In genomic region chr15:60916674-60917468, GRCh38 we compare ENCODE assay signal across 8 cellular contexts.
DNase-seq lines count a peak whose midpoint lies in the region; ATAC-seq and TF ChIP-seq lines count a peak whose summit lies in the region.

No MANE protein-coding gene starts in this region.

- H3K4me3 ChIP-seq in KMS-11 (IDR thresholded peaks at IDR 0.05; ENCODE audit: insufficient read depth, low read depth, low read length) (no peak overlapping the region), foreskin fibroblast (ENCODE audit: low read depth in 1 of 2, low read length in 2 of 2) (no peak overlapping the region)

- H3K27me3 ChIP-seq in KMS-11 (ENCODE audit: insufficient read depth, low read depth), result no peaks in the 10 kb centered on the region

- no peak overlapping the region for H3K27ac ChIP-seq in KMS-11
- no peak overlapping the region for H3K27ac ChIP-seq in RWPE1

- H3K9ac ChIP-seq in KMS-11, result no peak overlapping the region

- peak overlapping the region; percentile 23; the same call in 1 of the 2 replicates for H3K4me2 ChIP-seq in KMS-11

- CTCF ChIA-PET in RWPE1 (lab: Yijun Ruan, JAX), result interaction anchor here (0.5 to 2.5 kb wide), 22 partner anchors 10 to 412 kb away, joined by 3 to 24 read pairs (median 4); no protein-coding TSS in a partner anchor

- peak; percentile 78 for ATAC-seq in GM21529 (IDR thresholded peaks at IDR 0.05; ENCODE audit: unreplicated experiment)

- no peaks in the 10 kb centered on the region for H3K36me3 ChIP-seq in KMS-11 (ENCODE audit: insufficient read depth)

- no peaks in the 10 kb centered on the region for H3K79me2 ChIP-seq in KMS-11 (ENCODE audit: insufficient read depth, low read depth)

- TF ChIP-seq CTCF in KMS-11 (conservative IDR thresholded peaks at IDR 0.05; ENCODE audit: low read depth, low read length) (peak; percentile 92), RWPE1 (conservative IDR thresholded peaks at IDR 0.05; ENCODE audit: low read depth) (peak; percentile 87), foreskin fibroblast (IDR thresholded peaks at IDR 0.05; ENCODE audit: low read depth, low read length) (peak; percentile 88)

- POLR2A ChIA-PET in RWPE1 (lab: Yijun Ruan, JAX; ENCODE audit: low non-redundant PET), result interaction anchor here (0.6 kb wide), 1 partner anchor 325 kb away, joined by 3 read pairs; no protein-coding TSS in a partner anchor

- no peak overlapping the region for H2AFZ ChIP-seq in KMS-11 (ENCODE audit: low read depth)

- DNase-seq in DMS114 treated with DMSO at 0.1 percent for 48 hours (lab: John Stamatoyannopoulos, UW; ENCODE audit: unreplicated experiment) (peak; percentile 72), RWPE1 (ENCODE audit: low spot score) (peak; percentile 65), foreskin fibroblast (peak; percentile 71 to 91), nucleus accumbens (lab: John Stamatoyannopoulos, UW) (peak in 52 of 56 donors; percentile 4 to 88 (median 50)), stromal cell of bone marrow (ENCODE audit: low read depth) (peak; percentile 78)
- peak; percentile 85 for DNase-seq in activated T-helper 9 cell treated with anti-CD3 and anti-CD28 coated beads, Interleukin-2, amount 50 U/mL, for 16 hours (ENCODE audit: low read depth)

- no peaks in the 10 kb centered on the region for H4K20me1 ChIP-seq in KMS-11 (ENCODE audit: insufficient read depth)

- H3K4me1 ChIP-seq in KMS-11 (ENCODE audit: low read depth, poor library complexity, severe bottlenecking), result peaks cover 14% of the 10 kb centered on the region
